ENCODE assay signal across 15 cellular contexts in the genomic region with DNA sequence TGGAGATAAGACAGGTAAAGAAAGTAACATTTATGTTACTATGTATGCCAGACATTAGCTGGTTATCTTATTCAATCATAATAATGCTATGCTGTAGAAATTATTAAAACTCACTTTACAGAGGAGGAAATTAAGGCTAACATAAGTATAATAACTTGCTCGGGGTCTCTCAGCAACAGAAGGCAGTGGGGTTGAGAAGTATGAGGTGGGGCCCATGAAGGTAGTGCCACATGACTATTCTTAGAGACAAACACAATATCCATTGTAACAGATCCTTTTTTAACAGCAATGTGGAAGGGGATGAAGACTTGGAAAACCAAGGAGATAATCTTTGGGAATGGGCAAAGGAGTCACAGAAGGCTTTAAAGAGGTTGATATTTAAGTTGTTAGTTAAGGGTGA. TPM values are rescaled to one million over a fixed set of nuclear protein-coding genes. Genes with fewer than 3 reads are reported as not detected.
A peak's percentile ranks its signal among the peaks of the same experiment; 100 is the strongest.
DNase-seq lines count a peak whose midpoint lies in the region; ATAC-seq and TF ChIP-seq lines count a peak whose summit lies in the region.
"Had no signal": no experiment of that assay in that cellular context is flagged by ENCODE, and none has a peak within 500 bp of the region (broad histone marks: within the 10 kb centered on the region; RNA-seq: fewer than 3 reads in every experiment).

No MANE protein-coding gene starts in this region.

- no peak overlapping the region for H4K8ac ChIP-seq in IMR-90 (ENCODE audit: low read depth in 2 of 2, low read length in 2 of 2)

- H4K91ac ChIP-seq in IMR-90 (ENCODE audit: insufficient read depth, low read depth, low read length): no peak overlapping the region

- H3K9ac ChIP-seq in IMR-90 (ENCODE audit: low read depth, low read length) (no peak overlapping the region), adipocyte (ENCODE audit: low read length) (no peak overlapping the region)

- peaks cover 36% of the 10 kb centered on the region for H3K36me3 Mint-ChIP-seq in activated T-cell treated with anti-CD3 and anti-CD28 coated beads, Interleukin-2, amount 50 U/mL, for 24 hours (ENCODE audit: low read depth)
- peaks cover 29% of the 10 kb centered on the region for H3K36me3 Mint-ChIP-seq in activated T-helper 17 cell treated with anti-CD3 and anti-CD28 coated beads, Interleukin-2, amount 50 U/mL, for 72 hours (ENCODE audit: low read depth)
- H3K36me3 Mint-ChIP-seq in T-cell (no peaks in the 10 kb centered on the region), immature natural killer cell (peaks cover 0 to 3% (median 0%) of the 10 kb centered on the region in 3 donors)

- H4K20me1 ChIP-seq in IMR-90 (ENCODE audit: insufficient read depth, low read length): peaks cover 31% of the 10 kb centered on the region

- no peak for TF ChIP-seq POLR2A in IMR-90 (IDR thresholded peaks at IDR 0.05; ENCODE audit: low read depth, low read length)

- H3K9me3 ChIP-seq in IMR-90 (ENCODE audit: control insufficient read depth, insufficient read depth, low read length): no peaks in the 10 kb centered on the region
- H3K9me3 ChIP-seq in adipocyte (ENCODE audit: control insufficient read depth, low read length): no peaks in the 10 kb centered on the region

- H2BK15ac ChIP-seq in IMR-90 (ENCODE audit: low read depth, low read length): no peak overlapping the region

- ATAC-seq in IMR-90 (ENCODE audit: low read depth) (no peak), esophagus mucosa (no peak), T-cell (replicated peaks in 1 of 4) (no peak)
- no peak for ATAC-seq in activated T-helper 17 cell treated with anti-CD3 and anti-CD28 coated beads, Interleukin-2, amount 50 U/mL, for 72 hours (replicated peaks)

- dilution Hi-C loops in IMR-90 (cut with HindIII; ENCODE audit: low sequenced_read_pairs, unreplicated experiment): no loop called here

- intact Hi-C loops in IMR-90 (cut with micrococcal nuclease): no loop called here

- H3K14ac ChIP-seq in IMR-90 (replicated peaks; ENCODE audit: low read depth, low read length): no peak overlapping the region

- peaks cover 21 to 58% of the 10 kb centered on the region in 2 experiments for H3K79me1 ChIP-seq in IMR-90 (ENCODE audit: low read depth in 1 of 2, low read length in 2 of 2)

- POLR2A ChIA-PET in IMR-90 (lab: Charles Lee; ENCODE audit: unreplicated experiment) (no interaction called here), T-cell (lab: Charles Lee) (no interaction called here)

- H4K5ac ChIP-seq in IMR-90 (ENCODE audit: low read depth, low read length): no peak overlapping the region

- no peaks in the 10 kb centered on the region for H3K27me3 ChIP-seq in IMR-90 (ENCODE audit: control insufficient read depth, insufficient read depth, low read length)
- H3K27me3 ChIP-seq in adipocyte (replicated peaks; ENCODE audit: control insufficient read depth, insufficient read depth, low read length): no peaks in the 10 kb centered on the region

- H3K18ac ChIP-seq in IMR-90 (ENCODE audit: low read depth, low read length): no peak overlapping the region

- H2AK9ac ChIP-seq in IMR-90 (replicated peaks; ENCODE audit: low read depth, low read length, poor library complexity): no peak overlapping the region

- no peak overlapping the region for H3K4ac ChIP-seq in IMR-90 (ENCODE audit: low read depth, low read length)

- no TSS peak for BruUV-seq in IMR-90 (replicated peaks; lab: Mats Ljungman, UMichigan)

- no peak overlapping the region for H2BK20ac ChIP-seq in IMR-90 (ENCODE audit: low read depth, low read length)

- peak overlapping the region; percentile 86 for H3K27ac Mint-ChIP-seq in activated T-cell treated with anti-CD3 and anti-CD28 coated beads, Interleukin-2, amount 50 U/mL, for 24 hours
- H3K27ac Mint-ChIP-seq in activated T-helper 17 cell treated with anti-CD3 and anti-CD28 coated beads, Interleukin-2, amount 50 U/mL, for 72 hours: peak overlapping the region; percentile 27
- H3K27ac Mint-ChIP-seq in T-cell: peak overlapping the region in 1 of 2 donors; percentile 25
- H3K27ac Mint-ChIP-seq in immature natural killer cell: peak overlapping the region in 1 of 6 donors; percentile 41
- H3K27ac Mint-ChIP-seq: B cell; CD4-positive, alpha-beta T cell; H9 had no signal

- 0 out of 2 replicates have a peak, but pooled peaks cover 2% of the 10 kb centered on the region for H3K4me1 ChIP-seq in IMR-90 (ENCODE audit: control insufficient read depth, insufficient read depth, low read length)
- H3K4me1 ChIP-seq in adipocyte (ENCODE audit: control insufficient read depth, insufficient read depth, low read length): peaks cover 69% of the 10 kb centered on the region

- H3K36me3 ChIP-seq in IMR-90 (ENCODE audit: control insufficient read depth, insufficient read depth, low read length): peaks cover under 1% of the 10 kb centered on the region; the same call in 1 of the 2 replicates
- peaks cover 49% of the 10 kb centered on the region for H3K36me3 ChIP-seq in adipocyte (ENCODE audit: control insufficient read depth, insufficient read depth, low read length, severe bottlenecking)

- no peak overlapping the region for H2AK5ac ChIP-seq in IMR-90 (ENCODE audit: low read depth, low read length)

- in situ Hi-C loops in IMR-90 (cut with MboI; ENCODE audit: low sequenced_read_pairs): no loop called here

- peak overlapping the region; percentile 38 for H3K4me3 Mint-ChIP-seq in activated T-cell treated with anti-CD3 and anti-CD28 coated beads, Interleukin-2, amount 50 U/mL, for 24 hours
- H3K4me3 Mint-ChIP-seq in activated T-helper 17 cell treated with anti-CD3 and anti-CD28 coated beads, Interleukin-2, amount 50 U/mL, for 72 hours: peak overlapping the region; percentile 49
- H3K4me3 Mint-ChIP-seq in T-cell (no peak overlapping the region), immature natural killer cell (no peak overlapping the region)
- H3K4me3 Mint-ChIP-seq: B cell; CD4-positive, alpha-beta T cell; H9 had no signal

- no peak for TF ChIP-seq RAD21 in IMR-90 (IDR thresholded peaks at IDR 0.05; ENCODE audit: low read length)

- no peak overlapping the region for H3K56ac ChIP-seq in IMR-90 (ENCODE audit: extremely low read depth, insufficient read depth, low read length)

- TF ChIP-seq CTCF in IMR-90 (conservative IDR thresholded peaks at IDR 0.05; ENCODE audit: low read depth, low read length): no peak

- H3K9me1 ChIP-seq in IMR-90 (ENCODE audit: insufficient read depth, low read length): peaks cover 8% of the 10 kb centered on the region

- WGBS in IMR-90 (ENCODE audit: extremely low coverage in 2 of 2, insufficient read length in 1 of 2), 2 experiments: no CpG with 5 or more reads among the region's 1 CpG

- no peaks in the 10 kb centered on the region for H3K27me3 Mint-ChIP-seq in activated T-cell treated with anti-CD3 and anti-CD28 coated beads, Interleukin-2, amount 50 U/mL, for 24 hours
- H3K27me3 Mint-ChIP-seq in activated T-helper 17 cell treated with anti-CD3 and anti-CD28 coated beads, Interleukin-2, amount 50 U/mL, for 72 hours: no peaks in the 10 kb centered on the region
- H3K27me3 Mint-ChIP-seq in T-cell (no peaks in the 10 kb centered on the region), immature natural killer cell (ENCODE audit: low read depth in 3 of 3) (no peaks in the 10 kb centered on the region)
- H3K27me3 Mint-ChIP-seq: B cell; CD4-positive, alpha-beta T cell had no signal

- no peak for DNase-seq in activated T-cell treated with anti-CD3 and anti-CD28 coated beads, Interleukin-2, amount 50 U/mL, for 24 hours
- DNase-seq in activated T-cell treated with anti-CD3 and anti-CD28 coated beads for 4 hours (no peak), IMR-90 (no peak), adipocyte (ENCODE audit: low read depth) (no peak), T-cell (no peak), immature natural killer cell (no peak)
- DNase-seq: C1 segment of cervical spinal cord; Calu3; CD4-positive, alpha-beta T cell; DMS 273 treated with DMSO at 0.1 percent for 48 hours; GOT3; H9 had no signal

- CTCF ChIA-PET in IMR-90 (lab: Yijun Ruan, JAX): no interaction called here
- CTCF ChIA-PET in T-cell (lab: Charles Lee): no interaction called here

- H3K9me3 Mint-ChIP-seq in activated T-cell treated with anti-CD3 and anti-CD28 coated beads, Interleukin-2, amount 50 U/mL, for 24 hours: no peaks in the 10 kb centered on the region
- H3K9me3 Mint-ChIP-seq in activated T-helper 17 cell treated with anti-CD3 and anti-CD28 coated beads, Interleukin-2, amount 50 U/mL, for 72 hours: no peaks in the 10 kb centered on the region
- H3K9me3 Mint-ChIP-seq in T-cell: no peaks in the 10 kb centered on the region
- H3K9me3 Mint-ChIP-seq in immature natural killer cell: no peaks in the 10 kb centered on the region
- H3K9me3 Mint-ChIP-seq: CD4-positive, alpha-beta T cell; H9 had no signal

- no peak overlapping the region for H3K4me2 ChIP-seq in IMR-90 (ENCODE audit: low read depth, low read length)

- H2BK5ac ChIP-seq in IMR-90 (ENCODE audit: low read depth, low read length, poor library complexity, severe bottlenecking): no peak overlapping the region

- no peak overlapping the region for H2BK120ac ChIP-seq in IMR-90 (ENCODE audit: low read depth, low read length)

- no peak overlapping the region for H3K4me3 ChIP-seq in IMR-90 (ENCODE audit: insufficient read depth, low read depth, low read length)
- peak overlapping the region; percentile 44 for H3K4me3 ChIP-seq in adipocyte (ENCODE audit: low read length)

- H3K27ac ChIP-seq in IMR-90 (ENCODE audit: insufficient read depth, low read length): no peak overlapping the region

- no peak overlapping the region for H2AFZ ChIP-seq in IMR-90 (replicated peaks; ENCODE audit: low read length, poor library complexity)

- H3K23ac ChIP-seq in IMR-90 (ENCODE audit: low read depth, low read length): 0 out of 2 replicates have a peak overlapping the region, but pooled peaks have one; percentile 11

- H3K4me1 Mint-ChIP-seq in activated T-cell treated with anti-CD3 and anti-CD28 coated beads, Interleukin-2, amount 50 U/mL, for 24 hours (ENCODE audit: low read depth): peaks cover 59% of the 10 kb centered on the region
- H3K4me1 Mint-ChIP-seq in activated T-helper 17 cell treated with anti-CD3 and anti-CD28 coated beads, Interleukin-2, amount 50 U/mL, for 72 hours: peaks cover 42% of the 10 kb centered on the region
- peaks cover 29 to 41% (median 33%) of the 10 kb centered on the region in 3 donors for H3K4me1 Mint-ChIP-seq in T-cell
- H3K4me1 Mint-ChIP-seq in immature natural killer cell: no peaks in the 10 kb centered on the region

TF ChIP-seq in IMR-90, 13 proteins besides CTCF, POLR2A, EP300 and RAD21 (continues in another document):
- TF ChIP-seq FOS (IDR thresholded peaks at IDR 0.05; ENCODE audit: low read depth, low read length) (no peak), MAFK (IDR thresholded peaks at IDR 0.05; ENCODE audit: low read depth, low read length) (no peak), MXI1 (IDR thresholded peaks at IDR 0.05; ENCODE audit: borderline replicate concordance, low read depth, low read length) (no peak)

RNA-seq across cellular contexts. Expression of gene REV3L, which starts 11.5 kb away (rescaled TPM):
- total RNA-seq in IMR-90 (2012; rRNA removed): 15.4 and 24.4 TPM in 2 replicates
- polyA plus RNA-seq in IMR-90 (2012; rRNA removed): 6.0 and 7.4 TPM in 2 replicates
- polyA plus RNA-seq in IMR-90 (2012; cell fraction: cytosol; rRNA removed): 1.4 and 3.2 TPM in 2 replicates
- polyA plus RNA-seq in IMR-90 (2012; cell fraction: nucleus; rRNA removed; ENCODE audit: low replicate concordance): 2.2 and 19.3 TPM in 2 replicates
- 10 to 100 TPM; 20.7 to 23.7 TPM for total RNA-seq in activated T-helper 17 cell treated with anti-CD3 and anti-CD28 coated beads, Interleukin-2, amount 50 U/mL, for 72 hours
- total RNA-seq in esophagus mucosa: 17.7 TPM
- total RNA-seq in T-cell: 10 to 100 TPM; 18.0 to 27.6 (median 22.1) TPM
- polyA plus RNA-seq in immature natural killer cell: 10 to 100 TPM in 1 of 3 donors, 1 to 10 TPM in 1, under 1 TPM in 1; 0.75 to 18.3 (median 9.0) TPM

Comparison
In these comparisons a context has a peak if more than half of its experiments do, and no peak if none do; other contexts are left out.
1. H3K4me3 Mint-ChIP-seq: peak in activated T-cell treated with anti-CD3 and anti-CD28 coated beads, Interleukin-2, amount 50 U/mL, for 24 hours (single experiment) and activated T-helper 17 cell treated with anti-CD3 and anti-CD28 coated beads, Interleukin-2, amount 50 U/mL, for 72 hours (single experiment); none in T-cell (0 of 3) and immature natural killer cell (0 of 5).